In genomic region chr19:9673912-9674668, GRCh38 we compare ENCODE assay signal across 7 cellular contexts. TPM values are rescaled to one million over a fixed set of nuclear protein-coding genes. Genes with fewer than 3 reads are reported as not detected.
DNase-seq lines count a peak whose midpoint lies in the region; ATAC-seq and TF ChIP-seq lines count a peak whose summit lies in the region.

No MANE protein-coding gene starts in this region.

- H3K9me3 ChIP-seq in mononuclear cell (ENCODE audit: low read depth, low read length) = peaks cover 26% of the 10 kb centered on the region
- peaks cover 19% of the 10 kb centered on the region for H3K9me3 ChIP-seq in suprapubic skin

- H3K27me3 Mint-ChIP-seq in central memory CD8-positive, alpha-beta T cell = no peaks in the 10 kb centered on the region

- peak overlapping the region; percentile 96 for H3K4me3 Mint-ChIP-seq in central memory CD8-positive, alpha-beta T cell

- no peaks in the 10 kb centered on the region for H3K27me3 ChIP-seq in mononuclear cell (ENCODE audit: insufficient read depth, low read length)
- H3K27me3 ChIP-seq in suprapubic skin = no peaks in the 10 kb centered on the region

- peak overlapping the region; percentile 97 for H3K4me3 ChIP-seq in mononuclear cell (ENCODE audit: low read length)
- H3K4me3 ChIP-seq in suprapubic skin = peak overlapping the region; percentile 56

- TF ChIP-seq CTCF in suprapubic skin (IDR thresholded peaks at IDR 0.05) = no peak

- H3K27ac ChIP-seq in suprapubic skin = peak overlapping the region; percentile 89

- H3K4me1 ChIP-seq in mononuclear cell (ENCODE audit: insufficient read depth, low read length) (peaks cover 11% of the 10 kb centered on the region), suprapubic skin (no peaks in the 10 kb centered on the region)

- H3K36me3 ChIP-seq in suprapubic skin = peaks cover 22% of the 10 kb centered on the region

- 35% methylated on average over 15 of the region's 15 CpGs for WGBS in suprapubic skin

- no peak for TF ChIP-seq POLR2A in suprapubic skin (IDR thresholded peaks at IDR 0.05)

- DNase-seq in central memory CD8-positive, alpha-beta T cell (ENCODE audit: low spot score in 2 of 2) = no peak
- no peak for DNase-seq in suprapubic skin (ENCODE audit: low spot score in 2 of 2)

- H3K27ac Mint-ChIP-seq in central memory CD8-positive, alpha-beta T cell (ENCODE audit: low read depth) = peak overlapping the region; percentile 99

- H3K36me3 Mint-ChIP-seq in central memory CD8-positive, alpha-beta T cell (ENCODE audit: insufficient read depth) = peaks cover 16% of the 10 kb centered on the region

- H3K4me1 Mint-ChIP-seq in central memory CD8-positive, alpha-beta T cell = peaks cover 38% of the 10 kb centered on the region

- no peak for TF ChIP-seq EP300 in suprapubic skin (IDR thresholded peaks at IDR 0.05)

- peaks cover 11% of the 10 kb centered on the region for H3K9me3 Mint-ChIP-seq in central memory CD8-positive, alpha-beta T cell

- ATAC-seq in HG02759 (IDR thresholded peaks at IDR 0.05; ENCODE audit: unreplicated experiment) (peak; percentile 19), SK-N-SH treated with all-trans-retinoic acid at 6 μM for 48 hours (peak; percentile 53), GM21367 (IDR thresholded peaks at IDR 0.05; ENCODE audit: unreplicated experiment) (no peak), GM18519 (IDR thresholded peaks at IDR 0.05; ENCODE audit: low FRiP score, unreplicated experiment) (no peak)
- peak; percentile 22 for ATAC-seq in central memory CD8-positive, alpha-beta T cell (replicated peaks; ENCODE audit: extremely low read depth, poor library complexity, severe bottlenecking)

TF ChIP-seq in SK-N-SH treated with all-trans-retinoic acid at 6 μM for 48 hours, 23 proteins besides CTCF, POLR2A, EP300 and RAD21:
- TF ChIP-seq ZFP3 (CRISPR knock-in tag; IDR thresholded peaks at IDR 0.05) = no peak

RNA-seq across cellular contexts. Expression of gene ZNF562, which starts 0.8 kb away (rescaled TPM):
- total RNA-seq in mononuclear cell (18.9 TPM), suprapubic skin (10 to 100 TPM; 13.2 to 23.8 (median 18.4) TPM)

RNA-seq across cellular contexts. Expression of gene ZNF561, which starts 53.1 kb away (rescaled TPM):
- total RNA-seq in mononuclear cell (32.1 TPM), suprapubic skin (10 to 100 TPM; 33.1 to 49.4 (median 42.5) TPM)

Comparison
In these comparisons a context has a peak if more than half of its experiments do, and no peak if none do; other contexts are left out.
1. ATAC-seq: peak in HG02759 (single experiment), SK-N-SH treated with all-trans-retinoic acid at 6 μM for 48 hours (single experiment) and central memory CD8-positive, alpha-beta T cell (single experiment); none in GM21367 (single experiment) and GM18519 (single experiment).